9 cellular contexts compared by ENCODE assay signal in genomic region chr10:111077715-111078504, GRCh38. TPM values are rescaled to one million over a fixed set of nuclear protein-coding genes. Genes with fewer than 3 reads are reported as not detected.
DNase-seq lines count a peak whose midpoint lies in the region; ATAC-seq, FAIRE-seq and TF ChIP-seq lines count a peak whose summit lies in the region.
"Had no signal": no experiment of that assay in that cellular context is flagged by ENCODE, and none has a peak within 500 bp of the region (broad histone marks: within the 10 kb centered on the region; RNA-seq: fewer than 3 reads in every experiment).

No MANE protein-coding gene starts in this region.

- peak overlapping the region; percentile 63 for H3K4me3 Mint-ChIP-seq in activated naive CD4-positive, alpha-beta T cell treated with anti-CD3 and anti-CD28 coated beads for 36 hours
- peak overlapping the region; percentile 52 for H3K4me3 Mint-ChIP-seq in activated T-helper 17 cell treated with anti-CD3 and anti-CD28 coated beads, Interleukin-2, amount 50 U/mL, for 72 hours
- H3K4me3 Mint-ChIP-seq in stimulated activated effector memory CD8-positive, alpha-beta T cell treated with anti-CD3 and anti-CD28 coated beads, Interleukin-12 subunit alpha, Interleukin-12 subunit beta, amount 100 ng/mL, for 72 hours = peak overlapping the region; percentile 61

- peaks cover 11% of the 10 kb centered on the region for H3K4me1 Mint-ChIP-seq in activated naive CD4-positive, alpha-beta T cell treated with anti-CD3 and anti-CD28 coated beads for 36 hours (ENCODE audit: low read depth)
- no peaks in the 10 kb centered on the region for H3K4me1 Mint-ChIP-seq in activated T-helper 17 cell treated with anti-CD3 and anti-CD28 coated beads, Interleukin-2, amount 50 U/mL, for 72 hours
- peaks cover 21% of the 10 kb centered on the region for H3K4me1 Mint-ChIP-seq in stimulated activated effector memory CD8-positive, alpha-beta T cell treated with anti-CD3 and anti-CD28 coated beads, Interleukin-12 subunit alpha, Interleukin-12 subunit beta, amount 100 ng/mL, for 72 hours

- H3K27ac Mint-ChIP-seq in activated naive CD4-positive, alpha-beta T cell treated with anti-CD3 and anti-CD28 coated beads for 36 hours = no peak overlapping the region
- no peak overlapping the region for H3K27ac Mint-ChIP-seq in activated T-helper 17 cell treated with anti-CD3 and anti-CD28 coated beads, Interleukin-2, amount 50 U/mL, for 72 hours
- H3K27ac Mint-ChIP-seq in stimulated activated effector memory CD8-positive, alpha-beta T cell treated with anti-CD3 and anti-CD28 coated beads, Interleukin-12 subunit alpha, Interleukin-12 subunit beta, amount 100 ng/mL, for 72 hours = no peak overlapping the region

- intact Hi-C loops in activated naive CD4-positive, alpha-beta T cell treated with anti-CD3 and anti-CD28 coated beads for 36 hours (cut with micrococcal nuclease) = loop anchor here (2.0 to 10.0 kb wide), 6 partner anchors 159 to 1059 kb away; partner anchors contain the start of genes BBIP1 and SHOC2

- no peak for TF ChIP-seq CTCF in D721Med (IDR thresholded peaks at IDR 0.05; ENCODE audit: insufficient read depth, missing control alignments)

- H3K27me3 Mint-ChIP-seq in activated naive CD4-positive, alpha-beta T cell treated with anti-CD3 and anti-CD28 coated beads for 36 hours (ENCODE audit: low read depth) = peaks cover 51% of the 10 kb centered on the region
- peaks cover 50% of the 10 kb centered on the region for H3K27me3 Mint-ChIP-seq in activated T-helper 17 cell treated with anti-CD3 and anti-CD28 coated beads, Interleukin-2, amount 50 U/mL, for 72 hours

- CTCF ChIA-PET in activated naive CD4-positive, alpha-beta T cell treated with anti-CD3 and anti-CD28 coated beads for 36 hours (lab: Charles Lee) = interaction anchor here (0.6 to 2.1 kb wide), 5 partner anchors 11 to 405 kb away, joined by 3 to 11 read pairs (median 3); no protein-coding TSS in a partner anchor

- peaks cover 46% of the 10 kb centered on the region for H3K27me3 ChIP-seq in iPS-15b (ENCODE audit: control insufficient read depth, insufficient read depth, low read length)

- H3K4me1 ChIP-seq in iPS-15b (ENCODE audit: control insufficient read depth, insufficient read depth, low read length) = peaks cover 6% of the 10 kb centered on the region

- peak overlapping the region; percentile 48 for H3K4me3 ChIP-seq in iPS-15b (ENCODE audit: low read depth, low read length)

- H3K9ac ChIP-seq in iPS-15b (ENCODE audit: low read depth, low read length) = no peak overlapping the region

- DNase-seq in activated naive CD4-positive, alpha-beta T cell treated with anti-CD3 and anti-CD28 coated beads for 36 hours = peak; percentile 9
- no peak for DNase-seq in activated naive CD4-positive, alpha-beta T cell treated with anti-CD3 and anti-CD28 coated beads, Interleukin-2, amount 50 U/mL, for 16 hours
- DNase-seq in stimulated activated effector memory CD8-positive, alpha-beta T cell treated with anti-CD3 and anti-CD28 coated beads, Interleukin-12 subunit alpha, Interleukin-12 subunit beta, amount 100 ng/mL, for 72 hours (ENCODE audit: low spot score in 2 of 2) = peak; percentile 14 to 52
- DNase-seq in D721Med (ENCODE audit: insufficient read length, low spot score) = no peak

- ATAC-seq in activated T-helper 17 cell treated with anti-CD3 and anti-CD28 coated beads, Interleukin-2, amount 50 U/mL, for 72 hours (replicated peaks) = no peak
- ATAC-seq in stimulated activated effector memory CD8-positive, alpha-beta T cell treated with anti-CD3 and anti-CD28 coated beads, Interleukin-12 subunit alpha, Interleukin-12 subunit beta, amount 100 ng/mL, for 72 hours = peak; percentile 33
- ATAC-seq in HG02610 (IDR thresholded peaks at IDR 0.05; ENCODE audit: unreplicated experiment) = no peak
- ATAC-seq in esophagus mucosa = no peak

- H3K36me3 ChIP-seq in iPS-15b (ENCODE audit: control insufficient read depth, insufficient read depth, low read length) = no peaks in the 10 kb centered on the region

- no peaks in the 10 kb centered on the region for H3K36me3 Mint-ChIP-seq in activated naive CD4-positive, alpha-beta T cell treated with anti-CD3 and anti-CD28 coated beads for 36 hours (ENCODE audit: low read depth)
- peaks cover 11% of the 10 kb centered on the region for H3K36me3 Mint-ChIP-seq in activated T-helper 17 cell treated with anti-CD3 and anti-CD28 coated beads, Interleukin-2, amount 50 U/mL, for 72 hours (ENCODE audit: low read depth)
- H3K36me3 Mint-ChIP-seq in stimulated activated effector memory CD8-positive, alpha-beta T cell treated with anti-CD3 and anti-CD28 coated beads, Interleukin-12 subunit alpha, Interleukin-12 subunit beta, amount 100 ng/mL, for 72 hours = no peaks in the 10 kb centered on the region

- H3K9me3 ChIP-seq in iPS-15b (ENCODE audit: control insufficient read depth, insufficient read depth, low read length) = no peaks in the 10 kb centered on the region

- FAIRE-seq in D721Med (lab: Jason Lieb, UNC) = no peak

- H3K9me3 Mint-ChIP-seq in activated naive CD4-positive, alpha-beta T cell treated with anti-CD3 and anti-CD28 coated beads for 36 hours = peaks cover 2% of the 10 kb centered on the region
- H3K9me3 Mint-ChIP-seq in activated T-helper 17 cell treated with anti-CD3 and anti-CD28 coated beads, Interleukin-2, amount 50 U/mL, for 72 hours = no peaks in the 10 kb centered on the region
- no peaks in the 10 kb centered on the region for H3K9me3 Mint-ChIP-seq in stimulated activated effector memory CD8-positive, alpha-beta T cell treated with anti-CD3 and anti-CD28 coated beads, Interleukin-12 subunit alpha, Interleukin-12 subunit beta, amount 100 ng/mL, for 72 hours

RNA-seq across cellular contexts. Expression of gene ADRA2A, which starts 1.1 kb away (rescaled TPM):
- total RNA-seq in activated naive CD4-positive, alpha-beta T cell treated with anti-CD3 and anti-CD28 coated beads for 36 hours = not detected
- not detected for total RNA-seq in activated T-helper 17 cell treated with anti-CD3 and anti-CD28 coated beads, Interleukin-2, amount 50 U/mL, for 72 hours
- total RNA-seq in esophagus mucosa = 0.44 TPM
- total RNA-seq: T-helper 1 cell treated with Interleukin-12 subunit alpha and Interleukin-12 subunit beta and Interleukin-4 antibody, amounts not matched to agents 30 ng/mL and 1 ng/mL, for 36 hours had no signal

Comparison
In these comparisons a context has a peak if more than half of its experiments do, and no peak if none do; other contexts are left out.
1. DNase-seq: peak in activated naive CD4-positive, alpha-beta T cell treated with anti-CD3 and anti-CD28 coated beads for 36 hours (single experiment) and stimulated activated effector memory CD8-positive, alpha-beta T cell treated with anti-CD3 and anti-CD28 coated beads, Interleukin-12 subunit alpha, Interleukin-12 subunit beta, amount 100 ng/mL, for 72 hours (2 of 2); none in activated naive CD4-positive, alpha-beta T cell treated with anti-CD3 and anti-CD28 coated beads, Interleukin-2, amount 50 U/mL, for 16 hours (single experiment) and D721Med (single experiment).
2. Peak in every context shown above with its lines, with median percentiles within 50 percentile points of each other: H3K4me3 Mint-ChIP-seq.